8 cellular contexts compared by ENCODE assay signal in the genomic region with DNA sequence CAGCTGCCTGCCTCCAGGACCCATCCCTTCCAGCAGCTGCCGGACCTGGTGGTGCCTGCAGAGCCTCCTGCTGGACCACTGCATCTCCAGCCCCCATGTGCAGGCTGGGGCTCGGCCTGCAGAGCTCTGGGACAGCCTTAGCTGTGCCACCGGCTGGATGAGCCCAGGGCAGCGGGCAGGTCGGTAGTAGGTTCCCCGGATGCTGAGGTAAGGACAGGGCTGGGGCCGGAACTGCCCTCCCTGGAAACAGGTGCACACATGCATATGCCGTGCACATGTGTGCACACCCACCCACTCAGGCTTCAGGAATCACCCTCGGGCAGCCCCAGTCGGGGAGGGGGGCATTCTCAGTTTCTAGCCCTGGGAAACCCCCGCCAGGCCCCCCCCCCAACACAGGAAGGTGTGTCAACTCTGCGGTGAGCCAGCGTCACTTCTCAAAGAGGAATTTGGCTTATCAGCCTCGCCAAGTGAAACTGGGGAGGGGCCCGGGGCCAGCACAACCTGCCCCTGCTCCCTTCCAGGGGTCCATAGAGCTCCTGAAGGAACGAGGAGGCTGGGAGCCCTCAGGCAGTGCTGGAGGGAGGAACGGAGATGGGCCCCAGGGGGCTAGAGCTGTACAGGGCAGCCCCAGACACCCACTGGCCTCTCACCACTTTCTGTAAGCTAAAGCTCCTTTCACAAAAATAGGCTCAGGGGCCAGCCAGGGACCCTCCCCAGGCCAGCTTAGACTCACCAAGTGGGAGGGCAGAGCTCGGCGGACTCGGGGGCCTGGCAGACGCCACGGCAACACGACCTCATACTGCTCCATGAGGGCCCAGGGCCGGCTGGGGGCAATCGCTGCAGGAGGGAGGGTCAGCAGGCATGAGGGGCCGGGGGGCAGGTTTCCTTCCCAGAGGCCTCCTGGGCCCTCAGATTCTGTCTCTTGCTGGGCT. TPM values are rescaled to one million over a fixed set of nuclear protein-coding genes. Genes with fewer than 3 reads are reported as not detected.
A peak's percentile ranks its signal among the peaks of the same experiment; 100 is the strongest.
DNase-seq lines count a peak whose midpoint lies in the region; ATAC-seq and TF ChIP-seq lines count a peak whose summit lies in the region.

No MANE protein-coding gene starts in this region.

- H3K4me3 Mint-ChIP-seq in activated naive CD8-positive, alpha-beta T cell = peak overlapping the region; percentile 88

- no peaks in the 10 kb centered on the region for H3K36me3 Mint-ChIP-seq in activated naive CD8-positive, alpha-beta T cell

- no peak for TF ChIP-seq EP300 in ovary (IDR thresholded peaks at IDR 0.05)

- H2AFZ ChIP-seq in SU-DHL-6 (ENCODE audit: low read depth, low read length, severe bottlenecking) = no peak overlapping the region

- no peaks in the 10 kb centered on the region for H4K20me1 ChIP-seq in SU-DHL-6 (ENCODE audit: low read depth, low read length)

- H3K27ac ChIP-seq in SU-DHL-6 (ENCODE audit: low read depth, low read length) (no peak overlapping the region), ovary (no peak overlapping the region)

- no peaks in the 10 kb centered on the region for H3K4me1 ChIP-seq in ovary (ENCODE audit: insufficient read depth)

- 46 to 53% (median 51%) methylated on average over 16 to 26 of the region's 26 CpGs for WGBS in ovary, 3 donors

- no peak for TF ChIP-seq POLR2A in ovary (IDR thresholded peaks at IDR 0.05)

- H3K4me1 Mint-ChIP-seq in activated naive CD8-positive, alpha-beta T cell (ENCODE audit: low read depth) = peaks cover 17% of the 10 kb centered on the region

- H3K27me3 Mint-ChIP-seq in activated naive CD8-positive, alpha-beta T cell = no peaks in the 10 kb centered on the region

- no peak overlapping the region for H3K4me3 ChIP-seq in SU-DHL-6 (ENCODE audit: insufficient read depth, low read length, poor library complexity, severe bottlenecking)
- no peak overlapping the region for H3K4me3 ChIP-seq in ovary

- TF ChIP-seq CTCF in SU-DHL-6 (IDR thresholded peaks at IDR 0.05; ENCODE audit: insufficient read depth, low read length, poor library complexity, severe bottlenecking) = no peak
- no peak for TF ChIP-seq CTCF in ovary (IDR thresholded peaks at IDR 0.05)

- peak overlapping the region; percentile 70 for H3K27ac Mint-ChIP-seq in activated naive CD8-positive, alpha-beta T cell

- H3K36me3 ChIP-seq in SU-DHL-6 (ENCODE audit: low read length) (no peaks in the 10 kb centered on the region), ovary (no peaks in the 10 kb centered on the region)

- no peaks in the 10 kb centered on the region for H3F3A ChIP-seq in SU-DHL-6 (ENCODE audit: insufficient read depth)

- no peak overlapping the region; the same call in 1 of the 2 replicates for H3K9ac ChIP-seq in SU-DHL-6 (ENCODE audit: low read length)

- no peaks in the 10 kb centered on the region for H3K27me3 ChIP-seq in SU-DHL-6 (ENCODE audit: low read length)
- no peaks in the 10 kb centered on the region for H3K27me3 ChIP-seq in ovary

- intact Hi-C loops in ovary (cut with DNase I) = no loop called here

- H3K9me3 ChIP-seq in SU-DHL-6 (ENCODE audit: insufficient read depth, low read length) = no peaks in the 10 kb centered on the region
- H3K9me3 ChIP-seq in ovary = no peaks in the 10 kb centered on the region

- no peaks in the 10 kb centered on the region for H3K9me2 ChIP-seq in SU-DHL-6 (replicated peaks; ENCODE audit: insufficient read depth, low read length)

- no peaks in the 10 kb centered on the region for H3K9me3 Mint-ChIP-seq in activated naive CD8-positive, alpha-beta T cell (ENCODE audit: low read depth)

- ATAC-seq in GM19023 (IDR thresholded peaks at IDR 0.05; ENCODE audit: unreplicated experiment) (peak; percentile 44), HG03039 (IDR thresholded peaks at IDR 0.05; ENCODE audit: unreplicated experiment) (peak; percentile 31), GM19328 (IDR thresholded peaks at IDR 0.05; ENCODE audit: unreplicated experiment) (no peak)

- H3K79me2 ChIP-seq in SU-DHL-6 (ENCODE audit: insufficient read depth, low read length) = no peaks in the 10 kb centered on the region

- peak overlapping the region; percentile 23 for H3K4me2 ChIP-seq in SU-DHL-6 (ENCODE audit: low read depth, low read length, poor library complexity, severe bottlenecking)

- DNase-seq in stimulated activated CD4-positive, alpha-beta T cell treated with anti-CD3 and anti-CD28 coated beads, Interleukin-15, amount 100 ng/mL, for 48 hours (ENCODE audit: low read depth in 2 of 2) = peak; percentile 76 to 78
- DNase-seq in ovary (no peak), cerebellar cortex (ENCODE audit: low spot score) (no peak)

RNA-seq across cellular contexts. Expression of gene ADAM8, which starts 1.7 kb away (rescaled TPM):
- total RNA-seq in ovary = 1 to 10 TPM; 1.9 to 5.9 (median 4.4) TPM
- polyA plus RNA-seq in ovary = 1 to 10 TPM in 1 of 2 donors, under 1 TPM in 1; 0.48 to 1.7 TPM

RNA-seq across cellular contexts. Expression of gene TUBGCP2, which starts 33.7 kb away (rescaled TPM):
- 10 to 100 TPM; 31.2 to 70.5 (median 56.4) TPM for total RNA-seq in ovary
- polyA plus RNA-seq in ovary = 10 to 100 TPM; 32.4 to 48.3 TPM

RNA-seq across cellular contexts. Expression of gene ZNF511, which starts 33.7 kb away (rescaled TPM):
- total RNA-seq in ovary = 10 to 100 TPM; 23.3 to 64.8 (median 46.8) TPM
- 10 to 100 TPM; 16.3 to 52.1 TPM for polyA plus RNA-seq in ovary

RNA-seq across cellular contexts. Expression of gene VENTX, which starts 37.4 kb away (rescaled TPM):
- 1 to 10 TPM in 4 of 7 donors, under 1 TPM in 3; 0.23 to 2.2 (median 1.1) TPM for total RNA-seq in ovary
- under 1 TPM; 0.36 to 0.47 TPM for polyA plus RNA-seq in ovary

RNA-seq across cellular contexts. Expression of gene UTF1, which starts 45.0 kb away (rescaled TPM):
- total RNA-seq in ovary = 1 to 10 TPM in 5 of 7 donors, under 1 TPM in 1, not detected in 1; 0.35 to 9.3 (median 2.9) TPM
- under 1 TPM in 1 of 2 donors, not detected in 1; 0.06 TPM for polyA plus RNA-seq in ovary

Comparison
In these comparisons a context has a peak if more than half of its experiments do, and no peak if none do; other contexts are left out.
1. DNase-seq: peak in stimulated activated CD4-positive, alpha-beta T cell treated with anti-CD3 and anti-CD28 coated beads, Interleukin-15, amount 100 ng/mL, for 48 hours (2 of 2); none in ovary (0 of 5) and cerebellar cortex (single experiment).